In genomic region chr18:62505669-62506494, GRCh38 we compare ENCODE assay signal across 8 cellular contexts. TPM values are rescaled to one million over a fixed set of nuclear protein-coding genes. Genes with fewer than 3 reads are reported as not detected.
DNase-seq lines count a peak whose midpoint lies in the region; ATAC-seq and TF ChIP-seq lines count a peak whose summit lies in the region.

No MANE protein-coding gene starts in this region.

- no peaks in the 10 kb centered on the region for H3K9me3 ChIP-seq in fibroblast of lung (ENCODE audit: control insufficient read depth, insufficient read depth, low read depth, low read length)
- no peaks in the 10 kb centered on the region for H3K9me3 ChIP-seq in skeletal muscle tissue (ENCODE audit: control insufficient read depth in 3 of 3, low read length in 3 of 3)

- DNase-seq in activated CD4-positive, alpha-beta T cell treated with anti-CD3 and anti-CD28 coated beads for 36 hours: peak; percentile 66
- DNase-seq in fibroblast of lung (ENCODE audit: low read depth in 2 of 2) (peak in 1 of 2 donors; percentile 30), SW480 (ENCODE audit: low spot score) (no peak), mucosa of gallbladder (ENCODE audit: low spot score) (no peak)

- H2AFZ ChIP-seq in fibroblast of lung (ENCODE audit: low read length): peak overlapping the region; percentile 66

- H3K36me3 Mint-ChIP-seq in activated CD4-positive, alpha-beta T cell treated with anti-CD3 and anti-CD28 coated beads for 36 hours (ENCODE audit: low read depth): no peaks in the 10 kb centered on the region

- peak; percentile 80 for ATAC-seq in GM19452 (IDR thresholded peaks at IDR 0.05; ENCODE audit: unreplicated experiment)
- peak; percentile 82 for ATAC-seq in HG03520 (IDR thresholded peaks at IDR 0.05; ENCODE audit: unreplicated experiment)
- peak; percentile 99 for ATAC-seq in activated CD4-positive, alpha-beta T cell treated with anti-CD3 and anti-CD28 coated beads for 36 hours

- H3K79me2 ChIP-seq in fibroblast of lung (ENCODE audit: control insufficient read depth, insufficient read depth, low read length): no peaks in the 10 kb centered on the region

- H3K4me1 ChIP-seq in fibroblast of lung (ENCODE audit: control insufficient read depth, extremely low read depth, insufficient read depth, low read length): peaks cover 3% of the 10 kb centered on the region
- H3K4me1 ChIP-seq in skeletal muscle tissue (ENCODE audit: control insufficient read depth in 3 of 3, insufficient read depth in 3 of 3, low read length in 3 of 3): peaks cover 5% of the 10 kb centered on the region in 3 donors

- peak overlapping the region; percentile 64 for H3K4me2 ChIP-seq in fibroblast of lung (ENCODE audit: extremely low read depth, insufficient read depth, low read length)

- no peak overlapping the region for H3K9ac ChIP-seq in fibroblast of lung (ENCODE audit: insufficient read depth, low read length)
- H3K9ac ChIP-seq in skeletal muscle tissue (ENCODE audit: low read depth in 1 of 3, low read length in 3 of 3): peak overlapping the region; percentile 60 to 72 (median 65)

- H3K4me1 Mint-ChIP-seq in activated CD4-positive, alpha-beta T cell treated with anti-CD3 and anti-CD28 coated beads for 36 hours: peaks cover 26% of the 10 kb centered on the region

- peak overlapping the region; percentile 41; the same call in 1 of the 2 replicates for H3K27ac ChIP-seq in C4-2B
- no peak overlapping the region for H3K27ac ChIP-seq in fibroblast of lung (ENCODE audit: insufficient read depth, low read length)
- peak overlapping the region; percentile 48 for H3K27ac ChIP-seq in skeletal muscle tissue (ENCODE audit: low read depth, low read length)

- H3K9me3 Mint-ChIP-seq in activated CD4-positive, alpha-beta T cell treated with anti-CD3 and anti-CD28 coated beads for 36 hours (ENCODE audit: low read depth): peaks cover 3% of the 10 kb centered on the region

- peak overlapping the region; percentile 3 to 49 (median 30) for H3K4me3 ChIP-seq in fibroblast of lung (replicated peaks in 1 of 4; ENCODE audit: control extremely low read depth in 1 of 4, insufficient read depth in 1 of 4, low read depth in 3 of 4, low read length in 4 of 4)
- peak overlapping the region; percentile 65 to 78 (median 68) for H3K4me3 ChIP-seq in skeletal muscle tissue (ENCODE audit: low read length in 3 of 3)

- H3K27me3 ChIP-seq in fibroblast of lung (ENCODE audit: control insufficient read depth, insufficient read depth, low read length): no peaks in the 10 kb centered on the region
- H3K27me3 ChIP-seq in skeletal muscle tissue (ENCODE audit: control insufficient read depth in 3 of 3, insufficient read depth in 3 of 3, low read length in 3 of 3): no peaks in the 10 kb centered on the region

- H3K36me3 ChIP-seq in fibroblast of lung (ENCODE audit: control insufficient read depth, insufficient read depth, low read length) (no peaks in the 10 kb centered on the region), skeletal muscle tissue (ENCODE audit: control insufficient read depth in 3 of 3, insufficient read depth in 3 of 3, low read length in 3 of 3) (no peaks in the 10 kb centered on the region)

- intact Hi-C loops in activated CD4-positive, alpha-beta T cell treated with anti-CD3 and anti-CD28 coated beads for 36 hours (cut with DNase I, micrococcal nuclease): loop anchor here (1.0 to 5.0 kb wide), 11 partner anchors 16 to 656 kb away; partner anchors contain the start of genes PIGN (in 1 of the 2), RELCH (in 1 of the 2) and TNFRSF11A (in 1 of the 2)

- TF ChIP-seq CTCF in C4-2B (conservative IDR thresholded peaks at IDR 0.05) (no peak), fibroblast of lung (conservative IDR thresholded peaks at IDR 0.05 in 1 of 2, IDR thresholded peaks at IDR 0.05 in 1 of 2; ENCODE audit: low read depth in 1 of 2, low read length in 2 of 2) (no peak)

- H3K4me3 Mint-ChIP-seq in activated CD4-positive, alpha-beta T cell treated with anti-CD3 and anti-CD28 coated beads for 36 hours: peak overlapping the region; percentile 60

- CTCF ChIA-PET in activated CD4-positive, alpha-beta T cell treated with anti-CD3 and anti-CD28 coated beads for 36 hours (lab: Charles Lee): interaction anchor here (0.7 to 2.0 kb wide), 9 partner anchors 14 to 85 kb away, joined by 3 to 6 read pairs (median 4); no protein-coding TSS in a partner anchor

- peak overlapping the region; percentile 98 for H3K27ac Mint-ChIP-seq in activated CD4-positive, alpha-beta T cell treated with anti-CD3 and anti-CD28 coated beads for 36 hours

- H4K20me1 ChIP-seq in fibroblast of lung (ENCODE audit: control insufficient read depth, extremely low read depth, insufficient read depth, low read length): no peaks in the 10 kb centered on the region

- POLR2A ChIA-PET in activated CD4-positive, alpha-beta T cell treated with anti-CD3 and anti-CD28 coated beads for 36 hours (lab: Charles Lee): interaction anchor here (0.6 to 1.4 kb wide), 11 partner anchors 15 to 796 kb away, joined by 3 to 10 read pairs (median 3); no protein-coding TSS in a partner anchor

- H3K27me3 Mint-ChIP-seq in activated CD4-positive, alpha-beta T cell treated with anti-CD3 and anti-CD28 coated beads for 36 hours: no peaks in the 10 kb centered on the region

RNA-seq across cellular contexts. Expression of gene ZCCHC2, which starts 16.9 kb away (rescaled TPM):
- total RNA-seq in activated CD4-positive, alpha-beta T cell treated with anti-CD3 and anti-CD28 coated beads for 36 hours: 10 to 100 TPM; 26.1 to 40.1 TPM
- 10.9 and 14.6 TPM in 2 replicates for total RNA-seq in fibroblast of lung
- 5.3 and 6.0 TPM in 2 replicates for polyA plus RNA-seq in fibroblast of lung
- polyA plus RNA-seq in fibroblast of lung (2012): 2.9 and 3.3 TPM in 2 replicates
- 6.7 and 23.8 TPM in 2 replicates for polyA minus RNA-seq in fibroblast of lung (ENCODE audit: low replicate concordance)
- total RNA-seq in skeletal muscle tissue: 7.8 TPM
- total RNA-seq in mucosa of gallbladder: 38.2 TPM
